8 cellular contexts compared by ENCODE assay signal in genomic region chr3:153161714-153162512, GRCh38. TPM values are rescaled to one million over a fixed set of nuclear protein-coding genes. Genes with fewer than 3 reads are reported as not detected.
DNase-seq lines count a peak whose midpoint lies in the region; ATAC-seq and TF ChIP-seq lines count a peak whose summit lies in the region.

Gene RAP2B, plus strand, starts transcription at chr3:153162226. Its CDS starts 468 bp downstream, at chr3:153162694.

- peak within 1 kb of the TSS; percentile 91 for H3K4me3 Mint-ChIP-seq in activated CD4-positive, alpha-beta T cell treated with anti-CD3 and anti-CD28 coated beads, Interleukin-2, amount 10 ng/mL, durations not matched to agents 24 days and 14 days

- intact Hi-C loops in activated CD4-positive, alpha-beta T cell treated with anti-CD3 and anti-CD28 coated beads, Interleukin-2, amount 10 ng/mL, durations not matched to agents 24 days and 14 days (cut with micrococcal nuclease) = loop anchor here (1.0 to 5.0 kb wide), 7 partner anchors 24 to 1955 kb away; partner anchors contain the start of gene DHX36

- no peaks in the 10 kb centered on the region for H3K9me3 Mint-ChIP-seq in activated CD4-positive, alpha-beta T cell treated with anti-CD3 and anti-CD28 coated beads, Interleukin-2, amount 10 ng/mL, durations not matched to agents 24 days and 14 days

- ATAC-seq in HG03175 (IDR thresholded peaks at IDR 0.05; ENCODE audit: unreplicated experiment) = peak; percentile 50

- H3K27me3 Mint-ChIP-seq in activated CD4-positive, alpha-beta T cell treated with anti-CD3 and anti-CD28 coated beads, Interleukin-2, amount 10 ng/mL, durations not matched to agents 24 days and 14 days = no peaks in the 10 kb centered on the region

- H3K4me1 Mint-ChIP-seq in activated CD4-positive, alpha-beta T cell treated with anti-CD3 and anti-CD28 coated beads, Interleukin-2, amount 10 ng/mL, durations not matched to agents 24 days and 14 days = peaks cover 40% of the 10 kb centered on the region

- no peak for TF ChIP-seq CTCF in coronary artery (IDR thresholded peaks at IDR 0.05)

- H3K27ac ChIP-seq in coronary artery = peak within 1 kb of the TSS; percentile 93 to 98

- TF ChIP-seq POLR2A in GM18951 (IDR thresholded peaks at IDR 0.05; ENCODE audit: extremely low read depth, insufficient read depth, insufficient read length) = peak; percentile 96

- H3K27ac Mint-ChIP-seq in activated CD4-positive, alpha-beta T cell treated with anti-CD3 and anti-CD28 coated beads, Interleukin-2, amount 10 ng/mL, durations not matched to agents 24 days and 14 days = peak within 1 kb of the TSS; percentile 99

- DNase-seq in AG08396 (ENCODE audit: low spot score) (peak; percentile 97), NCI-H510A (lab: John Stamatoyannopoulos, UW) (peak; percentile 70), coronary artery (ENCODE audit: low spot score) (peak; percentile 98), left kidney (ENCODE audit: low read depth, low spot score) (peak; percentile 97)
- peak; percentile 97 for DNase-seq in activated CD4-positive, alpha-beta T cell treated with anti-CD3 and anti-CD28 coated beads, Interleukin-2, amount 10 ng/mL, durations not matched to agents 24 days and 14 days
- DNase-seq in stimulated activated CD4-positive, alpha-beta T cell treated with anti-CD3 and anti-CD28 coated beads, Interleukin-1b, Interleukin-23, amount 100 ng/mL, for 48 hours = peak; percentile 95

- peak within 1 kb of the TSS; percentile 99 for H3K4me3 ChIP-seq in coronary artery

- in situ Hi-C loops in GM18951 (cut with MboI; ENCODE audit: low sequenced_read_pairs, unreplicated experiment) = no loop called here

- H3K36me3 Mint-ChIP-seq in activated CD4-positive, alpha-beta T cell treated with anti-CD3 and anti-CD28 coated beads, Interleukin-2, amount 10 ng/mL, durations not matched to agents 24 days and 14 days (ENCODE audit: low read depth) = peaks cover 25% of the 10 kb centered on the region

RNA-seq across cellular contexts. Expression of gene RAP2B, which starts in this region (rescaled TPM):
- 13.4 and 13.5 TPM in 2 replicates for total RNA-seq in activated CD4-positive, alpha-beta T cell treated with anti-CD3 and anti-CD28 coated beads, Interleukin-2, amount 10 ng/mL, durations not matched to agents 24 days and 14 days

Comparison
In these comparisons a context has a peak if more than half of its experiments do, and no peak if none do; other contexts are left out.
1. Peak in every context shown above with its lines: DNase-seq, ATAC-seq, H3K4me3 ChIP-seq and H3K27ac ChIP-seq.